Comparison of ENCODE assay signal across 12 cellular contexts in genomic region chr19:46161642-46162257, GRCh38. TPM values are rescaled to one million over a fixed set of nuclear protein-coding genes. Genes with fewer than 3 reads are reported as not detected.
"Had no signal": no experiment of that assay in that cellular context is flagged by ENCODE, and none has a peak within 500 bp of the region (broad histone marks: within the 10 kb centered on the region; RNA-seq: fewer than 3 reads in every experiment).

No MANE protein-coding gene starts in this region.

RNA-seq across cellular contexts. Expression of gene IGFL2, which starts 13.7 kb away (rescaled TPM):
- total RNA-seq: OCI-LY7, PC-3, PC-9, Peyer's patch, Right ventricle myocardium inferior, Right ventricle myocardium superior, RPMI7951, SJCRH30, SJSA1, SK-MEL-5 had no signal

RNA-seq across cellular contexts. Expression of gene IGFL3, which starts 37.3 kb away (rescaled TPM):
- total RNA-seq: OCI-LY7, PC-3, Peyer's patch, Right ventricle myocardium inferior, Right ventricle myocardium superior, RPMI7951, SJCRH30, SJSA1, SK-MEL-5, T-cell had no signal
- polyA plus RNA-seq: SK-N-SH had no signal
